ENCODE assay signal across 8 cellular contexts in genomic region chr10:67849331-67850011, GRCh38. TPM values are rescaled to one million over a fixed set of nuclear protein-coding genes. Genes with fewer than 3 reads are reported as not detected.
DNase-seq lines count a peak whose midpoint lies in the region; ATAC-seq, FAIRE-seq and TF ChIP-seq lines count a peak whose summit lies in the region.

No MANE protein-coding gene starts in this region.

- H3K4me3 Mint-ChIP-seq in mesothelial cell of epicardium = peak overlapping the region; percentile 88

- peak; percentile 61 for TF ChIP-seq POLR2A in endothelial cell of umbilical vein (IDR thresholded peaks at IDR 0.05; ENCODE audit: low read depth, low read length)

- H3K27me3 ChIP-seq in endothelial cell of umbilical vein (ENCODE audit: control insufficient read depth in 2 of 2, insufficient read depth in 2 of 2, low read length in 2 of 2) = no peaks in the 10 kb centered on the region

- TF ChIP-seq CTCF in endothelial cell of umbilical vein (IDR thresholded peaks at IDR 0.05; ENCODE audit: extremely low read depth in 1 of 2, insufficient read depth in 1 of 2, low read depth in 1 of 2, low read length in 2 of 2) (no peak), mesothelial cell of epicardium (IDR thresholded peaks at IDR 0.05; ENCODE audit: unreplicated experiment) (no peak)

- CTCF ChIA-PET in endothelial cell of umbilical vein (lab: Charles Lee) = interaction anchor here (1.3 kb wide), 1 partner anchor 61 kb away, joined by 3 read pairs; no protein-coding TSS in a partner anchor

- no peaks in the 10 kb centered on the region for H3K36me3 ChIP-seq in endothelial cell of umbilical vein (ENCODE audit: control insufficient read depth in 2 of 2, extremely low read depth in 1 of 2, insufficient read depth in 2 of 2, low read length in 2 of 2)

- DNase-seq in Caki2 (ENCODE audit: low read depth) = peak; percentile 90
- DNase-seq in HUDEP-2 (lab: John Stamatoyannopoulos, UW; ENCODE audit: unreplicated experiment in 76 of 76) = peak in 75 of 76 experiments; percentile 23 to 94 (median 82)
- peak; percentile 82 for DNase-seq in NOMO-1 treated with dmso at 0.1 percent for 144 hours (lab: John Stamatoyannopoulos, UW; ENCODE audit: unreplicated experiment)
- DNase-seq in activated CD8-positive, alpha-beta memory T cell treated with anti-CD3 and anti-CD28 coated beads, Interleukin-2, amount 50 U/mL, for 24 hours (ENCODE audit: extremely low read depth) = peak; percentile 83
- peak; percentile 92 for DNase-seq in endothelial cell of umbilical vein (ENCODE audit: low read depth, low spot score)
- DNase-seq in mesothelial cell of epicardium (ENCODE audit: low spot score in 2 of 2, unreplicated experiment in 2 of 2) = peak; percentile 81 to 90
- peak; percentile 82 to 88 for DNase-seq in stimulated activated CD8-positive, alpha-beta memory T cell treated with anti-CD3 and anti-CD28 coated beads, Interleukin-15, amount 100 ng/mL, for 4 hours (ENCODE audit: low read depth in 2 of 2)

- H3K27ac ChIP-seq in endothelial cell of umbilical vein (ENCODE audit: insufficient read depth, low read depth, low read length) = peak overlapping the region; percentile 74

- no peaks in the 10 kb centered on the region for H3K9me3 Mint-ChIP-seq in mesothelial cell of epicardium

- dilution Hi-C loops in endothelial cell of umbilical vein (cut with MboI; ENCODE audit: extremely low pct_ligation_motif_present, low sequenced_read_pairs) = no loop called here

- H3K4me1 Mint-ChIP-seq in mesothelial cell of epicardium = peaks cover 14% of the 10 kb centered on the region

- intact Hi-C loops in endothelial cell of umbilical vein (cut with micrococcal nuclease) = loop anchor here (1.0 to 10.0 kb wide), 3 partner anchors 35 to 678 kb away; partner anchors contain the start of genes HERC4, SIRT1 and SLC25A16

- POLR2A ChIA-PET in endothelial cell of umbilical vein (lab: Charles Lee) = interaction anchor here (0.6 kb wide), 1 partner anchor 34 kb away, joined by 4 read pairs; no protein-coding TSS in a partner anchor

- TSS peak; percentile 98 for BruUV-seq in endothelial cell of umbilical vein (replicated peaks; lab: Mats Ljungman, UMichigan)

- peaks cover 3% of the 10 kb centered on the region for H3K4me1 ChIP-seq in endothelial cell of umbilical vein (ENCODE audit: control insufficient read depth, extremely low read depth, insufficient read depth, low read length)

- H3K27me3 Mint-ChIP-seq in mesothelial cell of epicardium (ENCODE audit: low read depth) = no peaks in the 10 kb centered on the region

- H3K9ac ChIP-seq in endothelial cell of umbilical vein (replicated peaks; ENCODE audit: extremely low read depth, insufficient read depth, low read length) = peak overlapping the region; percentile 93

- H3K4me2 ChIP-seq in endothelial cell of umbilical vein (ENCODE audit: insufficient read depth, low read length) = peak overlapping the region; percentile 63

- peak overlapping the region; percentile 95 for H3K27ac Mint-ChIP-seq in mesothelial cell of epicardium

- H4K20me1 ChIP-seq in endothelial cell of umbilical vein (replicated peaks; ENCODE audit: control insufficient read depth, extremely low read depth, insufficient read depth, low read length) = no peaks in the 10 kb centered on the region

- peak overlapping the region; percentile 87 for H2AFZ ChIP-seq in endothelial cell of umbilical vein (ENCODE audit: low read depth, low read length)

- in situ Hi-C loops in Caki2 (cut with HindIII; ENCODE audit: low pct_unique_long_range_greater_than_20kb, low sequenced_read_pairs) = loop anchor here (10.0 kb wide), 1 partner anchor 65 kb away; no protein-coding TSS in a partner anchor

- no peaks in the 10 kb centered on the region for H3K9me1 ChIP-seq in endothelial cell of umbilical vein (replicated peaks; ENCODE audit: control insufficient read depth, extremely low read depth, insufficient read depth, low read length)

- peak; percentile 94 for FAIRE-seq in endothelial cell of umbilical vein (lab: Jason Lieb, UNC)

- no peaks in the 10 kb centered on the region for H3K36me3 Mint-ChIP-seq in mesothelial cell of epicardium

- H3K79me2 ChIP-seq in endothelial cell of umbilical vein (ENCODE audit: control insufficient read depth, insufficient read depth, low read length) = no peaks in the 10 kb centered on the region

- no peaks in the 10 kb centered on the region for H3K9me3 ChIP-seq in endothelial cell of umbilical vein (replicated peaks; ENCODE audit: control insufficient read depth, insufficient read depth, low read length)

- ATAC-seq in GM21390 (IDR thresholded peaks at IDR 0.05; ENCODE audit: unreplicated experiment) = peak; percentile 94

- H3K4me3 ChIP-seq in endothelial cell of umbilical vein (replicated peaks in 1 of 3; ENCODE audit: insufficient read depth in 1 of 3, low read depth in 1 of 3, low read length in 3 of 3) = peak overlapping the region; percentile 66 to 88 (median 74)

TF ChIP-seq in endothelial cell of umbilical vein, 7 proteins besides CTCF, POLR2A, EP300 and RAD21:
- TF ChIP-seq POLR2AphosphoS5 (IDR thresholded peaks at IDR 0.05; ENCODE audit: insufficient read depth, low read depth, low read length) = peak; percentile 63
- TF ChIP-seq GATA2 (IDR thresholded peaks at IDR 0.05; ENCODE audit: insufficient read depth, insufficient read length, low read depth, low read length) = no peak
- TF ChIP-seq EZH2 (IDR thresholded peaks at IDR 0.05; ENCODE audit: borderline replicate concordance, low read depth, low read length, severe bottlenecking) = no peak
- no peak for TF ChIP-seq JUN (IDR thresholded peaks at IDR 0.05; ENCODE audit: borderline replicate concordance, insufficient read depth, insufficient read length, low read depth)

RNA-seq across cellular contexts. Expression of gene DNAJC12, which starts 11.5 kb away (rescaled TPM):
- total RNA-seq in Caki2 (2014; rRNA removed; shearing (Covaris generic); ENCODE audit: low replicate concordance) = 0.17 and 5.5 TPM in 2 replicates
- total RNA-seq in endothelial cell of umbilical vein (1.0 and 2.4 TPM in 2 replicates), mesothelial cell of epicardium (8.6 to 9.3 TPM (median 9.2 TPM) in 3 replicates)
- polyA plus RNA-seq in endothelial cell of umbilical vein = 0.27 and 0.54 TPM in 2 replicates
- 0.70 and 1.1 TPM in 2 replicates for polyA plus RNA-seq in endothelial cell of umbilical vein (2011; cell fraction: cytosol; rRNA removed)
- polyA plus RNA-seq in endothelial cell of umbilical vein (2011; cell fraction: nucleus; rRNA removed) = 0.37 and 0.46 TPM in 2 replicates
- 11.7 and 13.8 TPM in 2 replicates for polyA plus RNA-seq in endothelial cell of umbilical vein (2012)
- polyA minus RNA-seq in endothelial cell of umbilical vein = 0.47 TPM in 1 of 2 replicates, not detected in the other
- 17.9 TPM for polyA minus RNA-seq in endothelial cell of umbilical vein (2011; cell fraction: cytosol; rRNA and poly(A)+ RNA removed)
- 0.43 and 0.77 TPM in 2 replicates for polyA minus RNA-seq in endothelial cell of umbilical vein (2011; cell fraction: nucleus; rRNA and poly(A)+ RNA removed)

RNA-seq across cellular contexts. Expression of gene SIRT1, which starts 35.0 kb away (rescaled TPM):
- 6.6 and 7.7 TPM in 2 replicates for total RNA-seq in Caki2 (2014; rRNA removed; shearing (Covaris generic); ENCODE audit: low replicate concordance)
- total RNA-seq in endothelial cell of umbilical vein = 14.8 and 15.1 TPM in 2 replicates
- 2.5 and 3.7 TPM in 2 replicates for polyA plus RNA-seq in endothelial cell of umbilical vein
- 4.7 and 5.3 TPM in 2 replicates for polyA plus RNA-seq in endothelial cell of umbilical vein (2011; cell fraction: cytosol; rRNA removed)
- 8.8 and 11.2 TPM in 2 replicates for polyA plus RNA-seq in endothelial cell of umbilical vein (2011; cell fraction: nucleus; rRNA removed)
- 9.3 and 10.8 TPM in 2 replicates for polyA plus RNA-seq in endothelial cell of umbilical vein (2012)
- polyA minus RNA-seq in endothelial cell of umbilical vein = 3.8 TPM in 2 replicates
- polyA minus RNA-seq in endothelial cell of umbilical vein (2011; cell fraction: cytosol; rRNA and poly(A)+ RNA removed) = 18.8 TPM
- 9.1 and 12.4 TPM in 2 replicates for polyA minus RNA-seq in endothelial cell of umbilical vein (2011; cell fraction: nucleus; rRNA and poly(A)+ RNA removed)
- total RNA-seq in mesothelial cell of epicardium = 25.2 to 28.4 TPM (median 26.2 TPM) in 3 replicates

Comparison
In these comparisons a context has a peak if more than half of its experiments do, and no peak if none do; other contexts are left out.
1. Peak in every context shown above with its lines: DNase-seq, ATAC-seq, H3K4me3 ChIP-seq and H3K27ac ChIP-seq.